Comparison of ENCODE assay signal across 8 cellular contexts in genomic region chr16:56191807-56192643, GRCh38. TPM values are rescaled to one million over a fixed set of nuclear protein-coding genes. Genes with fewer than 3 reads are reported as not detected.
DNase-seq lines count a peak whose midpoint lies in the region; ATAC-seq, FAIRE-seq and TF ChIP-seq lines count a peak whose summit lies in the region.

No MANE protein-coding gene starts in this region.

- H3K9me2 ChIP-seq in hepatocyte (replicated peaks; ENCODE audit: insufficient read depth): no peaks in the 10 kb centered on the region

- peak overlapping the region; percentile 76 for H3K4me3 Mint-ChIP-seq in WTC11

- H3K4me3 ChIP-seq in HAP-1: peak overlapping the region; percentile 50
- peak overlapping the region; percentile 85 for H3K4me3 ChIP-seq in hepatocyte
- no peak overlapping the region for H3K4me3 ChIP-seq in kidney (ENCODE audit: low read length in 2 of 2)

- H3K4me1 ChIP-seq in HAP-1 (peaks cover 3% of the 10 kb centered on the region; the same call in 1 of the 2 replicates), hepatocyte (ENCODE audit: insufficient read depth) (peaks cover 4% of the 10 kb centered on the region), kidney (ENCODE audit: control insufficient read depth in 1 of 2, insufficient read depth in 1 of 2, low read depth in 1 of 2, low read length in 2 of 2) (no peaks in the 10 kb centered on the region)

- CTCF ChIA-PET in WTC11 (lab: Charles Lee): interaction anchor here (0.6 to 1.8 kb wide), 3 partner anchors 11 to 87 kb away, joined by 3 to 11 read pairs (median 6); no protein-coding TSS in a partner anchor
- CTCF ChIA-PET in HEK293T (lab: Yijun Ruan, JAX): no interaction called here

- peak overlapping the region; percentile 88 for H2AFZ ChIP-seq in hepatocyte

- H3K27me3 ChIP-seq in HAP-1 (ENCODE audit: low read depth): peaks cover 42% of the 10 kb centered on the region
- peaks cover 78% of the 10 kb centered on the region for H3K27me3 ChIP-seq in hepatocyte

- H3K36me3 ChIP-seq in HAP-1 (replicated peaks): no peaks in the 10 kb centered on the region
- no peaks in the 10 kb centered on the region for H3K36me3 ChIP-seq in hepatocyte (replicated peaks; ENCODE audit: insufficient read depth, low read depth)
- H3K36me3 ChIP-seq in kidney (ENCODE audit: control insufficient read depth in 1 of 2, insufficient read depth in 2 of 2, low read length in 2 of 2): no peaks in the 10 kb centered on the region

- WGBS in hepatocyte (ENCODE audit: low lambda C conversion rate, missing lambda C conversion rate): 1% methylated on average over 19 of the region's 50 CpGs

- H3K9ac ChIP-seq in kidney (ENCODE audit: low read length in 2 of 2): no peak overlapping the region

- H3K79me2 ChIP-seq in hepatocyte: no peaks in the 10 kb centered on the region

- DNase-seq in HAP-1 (ENCODE audit: low spot score in 2 of 2) (peak in 1 of 2 experiments; percentile 24), WTC11 (ENCODE audit: low spot score) (no peak), hepatocyte (ENCODE audit: low spot score) (peak; percentile 13), kidney (no peak), NCI-H446 (lab: John Stamatoyannopoulos, UW) (no peak), HEK293T (ENCODE audit: extremely low spot score) (no peak)
- DNase-seq in stimulated activated CD8-positive, alpha-beta memory T cell treated with anti-CD3 and anti-CD28 coated beads, Interleukin-4, amount 100 ng/mL, for 48 hours: peak; percentile 33

- no peaks in the 10 kb centered on the region for H3K9me3 Mint-ChIP-seq in WTC11

- in situ Hi-C loops in HAP-1 (cut with MboI; ENCODE audit: low sequenced_read_pairs): no loop called here

- H4K20me1 ChIP-seq in hepatocyte (ENCODE audit: insufficient read depth, poor library complexity, severe bottlenecking): no peaks in the 10 kb centered on the region

- H3K36me3 Mint-ChIP-seq in WTC11: no peaks in the 10 kb centered on the region

- H3K27ac Mint-ChIP-seq in WTC11: no peak overlapping the region

- H3K4me2 ChIP-seq in hepatocyte: peak overlapping the region; percentile 97

- POLR2A ChIA-PET in WTC11 (lab: Charles Lee): interaction anchor here (1.2 kb wide), 1 partner anchor 105 kb away, joined by 3 read pairs; no protein-coding TSS in a partner anchor
- POLR2A ChIA-PET in HEK293T (lab: Yijun Ruan, JAX): interaction anchor here (1.5 kb wide), 1 partner anchor 54 kb away, joined by 3 read pairs; no protein-coding TSS in a partner anchor

- no peak overlapping the region for H3K27ac ChIP-seq in hepatocyte
- no peak overlapping the region for H3K27ac ChIP-seq in kidney (ENCODE audit: low read depth in 2 of 2, low read length in 2 of 2)

- FAIRE-seq in kidney (lab: Jason Lieb, UNC): no peak

- TF ChIP-seq CTCF in WTC11 (IDR thresholded peaks at IDR 0.05): no peak
- no peak for TF ChIP-seq CTCF in hepatocyte (IDR thresholded peaks at IDR 0.05; ENCODE audit: poor library complexity)
- no peak for TF ChIP-seq CTCF in kidney (IDR thresholded peaks at IDR 0.05; ENCODE audit: borderline replicate concordance, extremely low read depth, insufficient read depth)

- peaks cover 49% of the 10 kb centered on the region for H3K4me1 Mint-ChIP-seq in WTC11

- intact Hi-C loops in kidney (cut with DNase I): no loop called here

- peaks cover 39% of the 10 kb centered on the region for H3K27me3 Mint-ChIP-seq in WTC11 (ENCODE audit: low read depth)

- H3K9me3 ChIP-seq in HAP-1 (no peaks in the 10 kb centered on the region), hepatocyte (ENCODE audit: low read depth) (no peaks in the 10 kb centered on the region), kidney (ENCODE audit: control insufficient read depth in 1 of 2, low read length in 2 of 2) (no peaks in the 10 kb centered on the region)

- ATAC-seq in WTC11 (no peak), GM18520 (IDR thresholded peaks at IDR 0.05; ENCODE audit: unreplicated experiment) (no peak)

TF ChIP-seq in WTC11, 78 proteins besides CTCF, POLR2A, EP300 and RAD21 (continues in another document):
- TF ChIP-seq ZNF671 (CRISPR knock-in tag; IDR thresholded peaks at IDR 0.05): no peak
- no peak for TF ChIP-seq FOXJ3 (CRISPR knock-in tag; IDR thresholded peaks at IDR 0.05; ENCODE audit: borderline replicate concordance)
- no peak for TF ChIP-seq SOX15 (CRISPR knock-in tag; IDR thresholded peaks at IDR 0.05)
- TF ChIP-seq E2F4 (CRISPR knock-in tag; IDR thresholded peaks at IDR 0.05; ENCODE audit: borderline replicate concordance, low read depth): no peak
- no peak for TF ChIP-seq TEAD4 (CRISPR knock-in tag; IDR thresholded peaks at IDR 0.05)
- TF ChIP-seq NFYB (CRISPR knock-in tag; conservative IDR thresholded peaks at IDR 0.05; ENCODE audit: low read depth): no peak
- TF ChIP-seq MXD4 (CRISPR knock-in tag; IDR thresholded peaks at IDR 0.05; ENCODE audit: borderline replicate concordance): no peak
- no peak for TF ChIP-seq ATF3 (CRISPR knock-in tag; conservative IDR thresholded peaks at IDR 0.05)
- no peak for TF ChIP-seq MAX (CRISPR knock-in tag; IDR thresholded peaks at IDR 0.05)
- TF ChIP-seq RORB (CRISPR knock-in tag; IDR thresholded peaks at IDR 0.05): no peak

TF ChIP-seq in HEK293T, 16 proteins besides CTCF, POLR2A, EP300 and RAD21:
- no peak for TF ChIP-seq SP1 (IDR thresholded peaks at IDR 0.05)

RNA-seq across cellular contexts. Expression of gene GNAO1, which starts 0.7 kb away (rescaled TPM):
- total RNA-seq in WTC11 (2021) (22.9 to 30.6 TPM (median 23.6 TPM) in 3 replicates), hepatocyte (0.77 and 2.8 TPM in 2 replicates), kidney (4.3 TPM)
- polyA plus RNA-seq in hepatocyte (0.60 and 2.2 TPM in 2 replicates), kidney (ENCODE audit: insufficient read depth, low read depth, low replicate concordance) (1.5 TPM)

Comparison
In these comparisons a context has a peak if more than half of its experiments do, and no peak if none do; other contexts are left out.
1. DNase-seq: peak in hepatocyte (single experiment) and stimulated activated CD8-positive, alpha-beta memory T cell treated with anti-CD3 and anti-CD28 coated beads, Interleukin-4, amount 100 ng/mL, for 48 hours (single experiment); none in WTC11 (single experiment), kidney (single experiment), NCI-H446 (0 of 2) and HEK293T (single experiment).
2. H3K4me3 ChIP-seq: peak in HAP-1 (single experiment) and hepatocyte (single experiment); none in kidney (0 of 2).